ENCODE assay signal across 21 cellular contexts in genomic region chr7:10212664-10213063, GRCh38.
A peak's percentile ranks its signal among the peaks of the same experiment; 100 is the strongest.
DNase-seq lines count a peak whose midpoint lies in the region; ATAC-seq, FAIRE-seq and TF ChIP-seq lines count a peak whose summit lies in the region.
"Had no signal": no experiment of that assay in that cellular context is flagged by ENCODE, and none has a peak within 500 bp of the region (broad histone marks: within the 10 kb centered on the region; RNA-seq: fewer than 3 reads in every experiment).

No MANE protein-coding gene starts in this region.

- H3K4me1 ChIP-seq in astrocyte (ENCODE audit: insufficient read depth, low read length) (no peaks in the 10 kb centered on the region), hepatocyte (ENCODE audit: insufficient read depth) (peaks cover 4% of the 10 kb centered on the region)
- H3K4me1 ChIP-seq: BLaER1, HAP-1 had no signal

- 36% methylated on average over 3 of the region's 3 CpGs for WGBS in hepatocyte (ENCODE audit: low lambda C conversion rate, missing lambda C conversion rate)

- H3K36me3 ChIP-seq in astrocyte (ENCODE audit: insufficient read depth, low read length): no peaks in the 10 kb centered on the region
- no peaks in the 10 kb centered on the region for H3K36me3 ChIP-seq in hepatocyte (replicated peaks; ENCODE audit: insufficient read depth, low read depth)
- H3K36me3 ChIP-seq: BLaER1, HAP-1 had no signal

- TF ChIP-seq CTCF in astrocyte (IDR thresholded peaks at IDR 0.05; ENCODE audit: insufficient read depth, low read depth, low read length) (no peak), hepatocyte (IDR thresholded peaks at IDR 0.05; ENCODE audit: poor library complexity) (no peak)

- no peaks in the 10 kb centered on the region for H3K79me2 ChIP-seq in astrocyte (ENCODE audit: insufficient read depth, low read length)
- H3K79me2 ChIP-seq in hepatocyte: no peaks in the 10 kb centered on the region

- ATAC-seq in GM18870 (IDR thresholded peaks at IDR 0.05; ENCODE audit: unreplicated experiment): no peak
- ATAC-seq: CD8-positive, alpha-beta T cell; GM23338 had no signal

- H3K27me3 Mint-ChIP-seq in astrocyte (ENCODE audit: low read depth, unreplicated experiment): no peaks in the 10 kb centered on the region
- H3K27me3 Mint-ChIP-seq: B cell; CD4-positive, CD25-positive, alpha-beta regulatory T cell had no signal

- peaks cover 10% of the 10 kb centered on the region for H3K9me3 Mint-ChIP-seq in astrocyte (ENCODE audit: unreplicated experiment)

- H4K20me1 ChIP-seq in astrocyte (ENCODE audit: insufficient read depth, low read length) (no peaks in the 10 kb centered on the region), hepatocyte (ENCODE audit: insufficient read depth, poor library complexity, severe bottlenecking) (no peaks in the 10 kb centered on the region)
- H4K20me1 ChIP-seq: BLaER1 had no signal

- H3K36me3 Mint-ChIP-seq in astrocyte (ENCODE audit: low read depth, unreplicated experiment): no peaks in the 10 kb centered on the region
- H3K36me3 Mint-ChIP-seq: CD4-positive, CD25-positive, alpha-beta regulatory T cell; CD8-positive, alpha-beta T cell had no signal

- H2AFZ ChIP-seq in astrocyte (ENCODE audit: low read depth, low read length): no peak overlapping the region
- H2AFZ ChIP-seq in hepatocyte: no peak overlapping the region
- H2AFZ ChIP-seq: GM23338 had no signal

- H3K27me3 ChIP-seq in astrocyte (ENCODE audit: insufficient read depth, low read length): no peaks in the 10 kb centered on the region
- H3K27me3 ChIP-seq in hepatocyte: no peaks in the 10 kb centered on the region
- H3K27me3 ChIP-seq: BLaER1 had no signal

- no peak for FAIRE-seq in astrocyte (lab: Jason Lieb, UNC)
- FAIRE-seq: A204.1, G401.6, GM12892, GM19239 had no signal

- DNase-seq in astrocyte (ENCODE audit: low read depth) (peak; percentile 33), hepatocyte (ENCODE audit: low spot score) (peak; percentile 47), non-pigmented ciliary epithelial cell (ENCODE audit: low read depth) (peak; percentile 15), NCI-H1694 (lab: John Stamatoyannopoulos, UW) (no peak), NCI-H1694 treated with DMSO at 0.1 percent for 48 hours (lab: John Stamatoyannopoulos, UW) (no peak)
- DNase-seq: Caco-2; CD4-positive, CD25-positive, alpha-beta regulatory T cell; CD8-positive, alpha-beta T cell; DMS153; DND-41; HFFc6 had no signal

- H3K9ac ChIP-seq in astrocyte (ENCODE audit: low read length): no peak overlapping the region
- H3K9ac ChIP-seq: BLaER1 had no signal

- H3K27ac Mint-ChIP-seq in astrocyte (ENCODE audit: unreplicated experiment): no peak overlapping the region
- H3K27ac Mint-ChIP-seq: B cell; CD4-positive, CD25-positive, alpha-beta regulatory T cell; CD8-positive, alpha-beta T cell; GM23338; HFFc6 had no signal

- H3K9me3 ChIP-seq in astrocyte (ENCODE audit: insufficient read depth, low read depth, low read length) (peaks cover 5% of the 10 kb centered on the region), hepatocyte (ENCODE audit: low read depth) (no peaks in the 10 kb centered on the region)
- H3K9me3 ChIP-seq: HAP-1 had no signal

- H3K4me3 Mint-ChIP-seq in astrocyte (ENCODE audit: unreplicated experiment): no peak overlapping the region
- H3K4me3 Mint-ChIP-seq: B cell; CD4-positive, CD25-positive, alpha-beta regulatory T cell; CD8-positive, alpha-beta T cell; GM23338; HFFc6 had no signal

- H3K27ac ChIP-seq in astrocyte (ENCODE audit: low read depth, low read length) (no peak overlapping the region), hepatocyte (peak overlapping the region; percentile 79)
- H3K27ac ChIP-seq: BLaER1, C4-2B had no signal

- H3K4me1 Mint-ChIP-seq in astrocyte (ENCODE audit: low read depth, unreplicated experiment): peaks cover 9% of the 10 kb centered on the region
- H3K4me1 Mint-ChIP-seq: B cell; CD4-positive, CD25-positive, alpha-beta regulatory T cell; GM23338 had no signal

- no peaks in the 10 kb centered on the region for H3K9me2 ChIP-seq in hepatocyte (replicated peaks; ENCODE audit: insufficient read depth)

- H3K4me2 ChIP-seq in astrocyte (ENCODE audit: low read length) (no peak overlapping the region), hepatocyte (no peak overlapping the region)
- H3K4me2 ChIP-seq: BLaER1, GM23338 had no signal

- H3K4me3 ChIP-seq in astrocyte (ENCODE audit: insufficient read depth, low read depth, low read length) (no peak overlapping the region), hepatocyte (no peak overlapping the region)
- H3K4me3 ChIP-seq: BLaER1, GM23338, HAP-1 had no signal

Comparison
In these comparisons a context has a peak if more than half of its experiments do, and no peak if none do; other contexts are left out.
1. DNase-seq: peak in astrocyte (single experiment), hepatocyte (single experiment) and non-pigmented ciliary epithelial cell (single experiment); none in NCI-H1694 (single experiment) and NCI-H1694 treated with DMSO at 0.1 percent for 48 hours (single experiment).